ENCODE assay signal across 8 cellular contexts in genomic region chr20:25623736-25624499, GRCh38.
DNase-seq lines count a peak whose midpoint lies in the region; ATAC-seq and TF ChIP-seq lines count a peak whose summit lies in the region.

TSS of gene NANP (minus strand) at chr20:25624014. CDS start at chr20:25623948, 66 bp downstream.

- peak within 1 kb of the TSS; percentile 88 for H3K4me3 ChIP-seq in AG10803 (ENCODE audit: low read length)

- ATAC-seq in GM19025 (IDR thresholded peaks at IDR 0.05; ENCODE audit: low read depth, unreplicated experiment) = peak; percentile 78
- peak; percentile 69 for ATAC-seq in HG03280 (IDR thresholded peaks at IDR 0.05; ENCODE audit: unreplicated experiment)

- no peak for TF ChIP-seq CTCF in AG10803 (conservative IDR thresholded peaks at IDR 0.05; ENCODE audit: low read length)

- DNase-seq in AG10803 (ENCODE audit: low read depth) (peak; percentile 98), NCI-H345 (lab: John Stamatoyannopoulos, UW) (peak; percentile 99), islet precursor cell (peak; percentile 99)
- peak; percentile 72 to 84 (median 74) for DNase-seq in activated CD4-positive, CD25-positive, alpha-beta regulatory T cell (lab: John Stamatoyannopoulos, UW)
- DNase-seq in central memory CD4-positive, alpha-beta T cell = peak; percentile 77
- DNase-seq in stimulated activated CD4-positive, alpha-beta T cell treated with anti-CD3 and anti-CD28 coated beads, Interleukin-12 subunit alpha, Interleukin-12 subunit beta, amount 100 ng/mL, for 4 hours = peak; percentile 80

Comparison
In these comparisons a context has a peak if more than half of its experiments do, and no peak if none do; other contexts are left out.
1. Peak in every context shown above with its lines: DNase-seq, ATAC-seq and H3K4me3 ChIP-seq.